16 cellular contexts compared by ENCODE assay signal in the genomic region with DNA sequence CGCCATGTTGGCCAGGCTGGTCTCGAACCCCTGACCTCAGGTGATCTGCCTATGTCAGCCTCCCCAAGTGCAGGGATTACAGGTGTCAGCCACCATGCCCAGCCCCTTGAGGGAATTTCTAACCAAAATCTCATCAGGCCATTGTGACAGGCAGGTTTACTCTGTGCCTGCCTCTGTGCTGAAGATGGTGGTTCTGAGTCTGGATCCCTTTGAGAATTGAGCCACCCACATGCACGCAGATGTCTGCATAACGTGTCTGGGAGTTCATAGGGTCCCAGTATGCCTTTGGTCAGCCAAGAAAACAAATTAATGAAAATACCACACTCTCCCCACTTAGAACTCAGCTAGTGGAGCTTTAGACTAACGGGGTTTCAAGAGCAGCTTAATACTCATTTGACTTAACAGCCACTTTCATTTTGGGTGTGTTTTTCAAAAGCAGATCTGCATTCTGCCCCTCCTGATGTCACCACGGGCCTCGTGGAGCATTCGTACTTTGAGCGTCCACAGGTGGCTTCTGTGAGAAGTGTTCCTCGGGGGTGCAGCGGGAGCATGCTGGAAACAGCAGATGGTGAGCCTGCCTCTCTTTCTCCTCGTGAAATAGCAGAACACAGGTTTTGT. TPM values are rescaled to one million over a fixed set of nuclear protein-coding genes. Genes with fewer than 3 reads are reported as not detected.
DNase-seq lines count a peak whose midpoint lies in the region; ATAC-seq, FAIRE-seq and TF ChIP-seq lines count a peak whose summit lies in the region.
"Had no signal": no experiment of that assay in that cellular context is flagged by ENCODE, and none has a peak within 500 bp of the region (broad histone marks: within the 10 kb centered on the region; RNA-seq: fewer than 3 reads in every experiment).

No MANE protein-coding gene starts in this region.

- CTCF ChIA-PET in T-cell (lab: Charles Lee): no interaction called here

- FAIRE-seq in GM12892 (lab: Jason Lieb, UNC): peak; percentile 82
- FAIRE-seq: H1 had no signal

- no peak for TF ChIP-seq POLR2A in GM12892 (IDR thresholded peaks at IDR 0.05; ENCODE audit: low read depth, low read length)

- ATAC-seq in HG02610 (IDR thresholded peaks at IDR 0.05; ENCODE audit: unreplicated experiment) (peak; percentile 56), T-cell (replicated peaks in 1 of 4) (no peak), GM19397 (IDR thresholded peaks at IDR 0.05; ENCODE audit: unreplicated experiment) (no peak)
- ATAC-seq: WTC11 had no signal

- DNase-seq in Ammon's horn (ENCODE audit: low spot score): peak; percentile 15
- peak; percentile 28 for DNase-seq in GM12892 (ENCODE audit: insufficient read length)
- DNase-seq in T-cell: peak in 2 of 34 experiments; percentile 11 to 15
- DNase-seq in NCI-H748 treated with DMSO at 0.1 percent for 48 hours (lab: John Stamatoyannopoulos, UW): no peak
- DNase-seq in NCI-H774 (lab: John Stamatoyannopoulos, UW): no peak
- DNase-seq in SIG-M5 treated with dmso at 0.1 percent for 504 hours (lab: John Stamatoyannopoulos, UW; ENCODE audit: unreplicated experiment): no peak
- DNase-seq: effector CD8-positive, alpha-beta T cell; foreskin fibroblast; islet precursor cell; NCI-H187; SK-N-SH; stimulated activated CD4-positive, alpha-beta T cell treated with anti-CD3 and anti-CD28 coated beads, Interleukin-2, amount 100 ng/mL, for 24 hours had no signal

- peaks cover 26 to 45% (median 28%) of the 10 kb centered on the region in 3 donors for H3K4me1 Mint-ChIP-seq in T-cell
- H3K4me1 Mint-ChIP-seq: WTC11 had no signal

- peak overlapping the region in 1 of 3 donors; percentile 24 for H3K4me3 Mint-ChIP-seq in T-cell
- H3K4me3 Mint-ChIP-seq: WTC11 had no signal

- POLR2A ChIA-PET in T-cell (lab: Charles Lee): no interaction called here

- peaks cover 43% of the 10 kb centered on the region for H3K36me3 Mint-ChIP-seq in T-cell

- H3K27me3 Mint-ChIP-seq in T-cell: no peaks in the 10 kb centered on the region

- H3K27ac Mint-ChIP-seq in T-cell: peak overlapping the region; percentile 39 to 49
- H3K27ac Mint-ChIP-seq: WTC11 had no signal

- H3K9me3 Mint-ChIP-seq in T-cell: no peaks in the 10 kb centered on the region
- H3K9me3 Mint-ChIP-seq: WTC11 had no signal

RNA-seq across cellular contexts. Expression of gene DIP2A, which starts 45.3 kb away (rescaled TPM):
- polyA plus RNA-seq in GM12892 (2012; ENCODE audit: missing spikeins): 20.8 TPM
- 100 to 1,000 TPM; 113 to 132 (median 128) TPM for total RNA-seq in T-cell

Comparison
In these comparisons a context has a peak if more than half of its experiments do, and no peak if none do; other contexts are left out.
1. DNase-seq: peak in Ammon's horn (single experiment) and GM12892 (single experiment); none in NCI-H748 treated with DMSO at 0.1 percent for 48 hours (single experiment), NCI-H774 (single experiment) and SIG-M5 treated with dmso at 0.1 percent for 504 hours (single experiment).